8 cellular contexts compared by ENCODE assay signal in genomic region chr17:35242158-35242804, GRCh38. TPM values are rescaled to one million over a fixed set of nuclear protein-coding genes. Genes with fewer than 3 reads are reported as not detected.
DNase-seq lines count a peak whose midpoint lies in the region; ATAC-seq and TF ChIP-seq lines count a peak whose summit lies in the region.

No MANE protein-coding gene starts in this region.

- H3K27ac Mint-ChIP-seq in CD8-positive, alpha-beta memory T cell, result peak overlapping the region; percentile 96 to 100 (median 98)

- H3K4me1 Mint-ChIP-seq in CD8-positive, alpha-beta memory T cell, result peaks cover 64 to 70% (median 68%) of the 10 kb centered on the region in 3 donors

- peaks cover 33% of the 10 kb centered on the region for H3K4me1 ChIP-seq in CD8-positive, alpha-beta memory T cell (ENCODE audit: insufficient read depth, low read length)
- H3K4me1 ChIP-seq in HUES6 (ENCODE audit: control insufficient read depth, insufficient read depth, low read length), result peaks cover 22% of the 10 kb centered on the region
- peaks cover 27% of the 10 kb centered on the region for H3K4me1 ChIP-seq in Panc1 (ENCODE audit: control insufficient read depth, insufficient read depth, low read length)
- peaks cover 7% of the 10 kb centered on the region for H3K4me1 ChIP-seq in ovary (ENCODE audit: insufficient read depth)
- peaks cover 0 to 49% (median 22%) of the 10 kb centered on the region in 4 donors for H3K4me1 ChIP-seq in tibial nerve

- H3K4me3 Mint-ChIP-seq in CD8-positive, alpha-beta memory T cell, result peak overlapping the region; percentile 97 to 100 (median 99)

- H3K27ac ChIP-seq in CD8-positive, alpha-beta memory T cell (ENCODE audit: low read depth, low read length), result peak overlapping the region; percentile 96
- H3K27ac ChIP-seq in HUES6 (ENCODE audit: low read depth, low read length) (no peak overlapping the region), Panc1 (ENCODE audit: low read length) (peak overlapping the region; percentile 77), ovary (peak overlapping the region; percentile 40 to 88), tibial nerve (peak overlapping the region; percentile 92 to 96 (median 95))

- TF ChIP-seq EP300 in ovary (IDR thresholded peaks at IDR 0.05), result no peak
- no peak for TF ChIP-seq EP300 in tibial nerve (IDR thresholded peaks at IDR 0.05)

- peak overlapping the region; percentile 50 for H3K9ac ChIP-seq in HUES6 (ENCODE audit: low read length)

- H3K27me3 ChIP-seq in CD8-positive, alpha-beta memory T cell (ENCODE audit: insufficient read depth, low read length, poor library complexity, severe bottlenecking), result no peaks in the 10 kb centered on the region
- H3K27me3 ChIP-seq in HUES6 (ENCODE audit: control insufficient read depth, insufficient read depth, low read length), result no peaks in the 10 kb centered on the region
- H3K27me3 ChIP-seq in Panc1 (ENCODE audit: control insufficient read depth, insufficient read depth, low read length), result peaks cover 4% of the 10 kb centered on the region; the same call in 1 of the 2 replicates
- no peaks in the 10 kb centered on the region for H3K27me3 ChIP-seq in ovary
- H3K27me3 ChIP-seq in tibial nerve, result no peaks in the 10 kb centered on the region

- TSS peak; percentile 93 for BruUV-seq in Panc1 (replicated peaks; lab: Mats Ljungman, UMichigan)

- DNase-seq in CD8-positive, alpha-beta memory T cell, result peak; percentile 76 to 93 (median 89)
- DNase-seq in Panc1 (ENCODE audit: low read depth, low spot score) (no peak), germinal center (ENCODE audit: low spot score) (peak; percentile 85), ovary (peak; percentile 37 to 60 (median 56)), tibial nerve (ENCODE audit: low spot score in 2 of 2) (peak; percentile 18 to 29)
- DNase-seq in activated T-helper 9 cell treated with anti-CD3 and anti-CD28 coated beads, Interleukin-2, amount 50 U/mL, for 16 hours (ENCODE audit: low read depth), result peak; percentile 77

- WGBS in ovary, 3 donors, result 1 to 2% (median 1%) methylated on average over 41 to 43 of the region's 43 CpGs
- 2 to 3% methylated on average over 42 to 43 of the region's 43 CpGs for WGBS in tibial nerve, 2 donors

- TF ChIP-seq CTCF in Panc1 (IDR thresholded peaks at IDR 0.05) (no peak), ovary (IDR thresholded peaks at IDR 0.05) (no peak), tibial nerve (IDR thresholded peaks at IDR 0.05) (peak in 4 of 5 experiments; percentile 10 to 52 (median 41))

- H3K36me3 ChIP-seq in CD8-positive, alpha-beta memory T cell (ENCODE audit: insufficient read depth, low read length), result no peaks in the 10 kb centered on the region
- no peaks in the 10 kb centered on the region for H3K36me3 ChIP-seq in HUES6 (ENCODE audit: control insufficient read depth, insufficient read depth, low read length)
- no peaks in the 10 kb centered on the region for H3K36me3 ChIP-seq in Panc1 (ENCODE audit: control insufficient read depth, insufficient read depth, low read length)
- H3K36me3 ChIP-seq in ovary, result no peaks in the 10 kb centered on the region
- no peaks in the 10 kb centered on the region for H3K36me3 ChIP-seq in tibial nerve

- H3K36me3 Mint-ChIP-seq in CD8-positive, alpha-beta memory T cell, result peaks cover 11 to 57% (median 17%) of the 10 kb centered on the region in 3 donors

- ATAC-seq in GM21360 (IDR thresholded peaks at IDR 0.05; ENCODE audit: unreplicated experiment) (peak; percentile 40), Panc1 (peak; percentile 67)

- intact Hi-C loops in Panc1 (cut with micrococcal nuclease; ENCODE audit: unreplicated experiment) (no loop called here), ovary (cut with DNase I) (no loop called here)

- POLR2A ChIA-PET in CD8-positive, alpha-beta memory T cell (lab: Charles Lee), result interaction anchor here (0.7 to 7.9 kb wide), 13 partner anchors 25 to 567 kb away, joined by 3 to 68 read pairs (median 6); partner anchors contain the start of genes PEX12, SLFN12L and TAF15
- POLR2A ChIA-PET in Panc1 (lab: Charles Lee), result interaction anchor here (0.6 kb wide), 1 partner anchor 281 kb away, joined by 5 read pairs; the partner anchor contains the start of gene CCT6B

- in situ Hi-C loops in Panc1 (cut with HindIII; ENCODE audit: low pct_unique_long_range_greater_than_20kb, low sequenced_read_pairs), result no loop called here

- H3K9me3 Mint-ChIP-seq in CD8-positive, alpha-beta memory T cell, result no peaks in the 10 kb centered on the region

- H3K9me3 ChIP-seq in CD8-positive, alpha-beta memory T cell (ENCODE audit: low read length), result no peaks in the 10 kb centered on the region
- H3K9me3 ChIP-seq in HUES6 (ENCODE audit: control insufficient read depth, insufficient read depth, low read depth, low read length) (no peaks in the 10 kb centered on the region), Panc1 (ENCODE audit: control insufficient read depth, insufficient read depth, low read depth, low read length) (no peaks in the 10 kb centered on the region), ovary (no peaks in the 10 kb centered on the region), tibial nerve (no peaks in the 10 kb centered on the region)

- H3K27me3 Mint-ChIP-seq in CD8-positive, alpha-beta memory T cell, result peaks cover 0 to 8% of the 10 kb centered on the region in 2 donors

- CTCF ChIA-PET in CD8-positive, alpha-beta memory T cell (lab: Charles Lee), result interaction anchor here (0.9 to 3.5 kb wide), 15 partner anchors 10 to 297 kb away, joined by 3 to 27 read pairs (median 4); no protein-coding TSS in a partner anchor
- CTCF ChIA-PET in Panc1 (lab: Charles Lee), result no interaction called here

- TF ChIP-seq POLR2A in ovary (IDR thresholded peaks at IDR 0.05) (no peak), tibial nerve (IDR thresholded peaks at IDR 0.05) (no peak)

- H3K4me3 ChIP-seq in CD8-positive, alpha-beta memory T cell (ENCODE audit: low read length), result peak overlapping the region; percentile 99
- H3K4me3 ChIP-seq in HUES6 (ENCODE audit: low read depth, low read length) (peak overlapping the region; percentile 73), Panc1 (ENCODE audit: low read depth in 2 of 2, low read length in 2 of 2) (peak overlapping the region; percentile 72 to 96), ovary (peak overlapping the region; percentile 53), tibial nerve (peak overlapping the region; percentile 77 to 87 (median 81))

RNA-seq across cellular contexts. Expression of gene SLFN5, which starts 0.6 kb away (rescaled TPM):
- total RNA-seq in CD8-positive, alpha-beta memory T cell, result 10 to 100 TPM; 28.6 to 30.2 TPM
- 158 TPM for polyA plus RNA-seq in CD8-positive, alpha-beta memory T cell
- total RNA-seq in Panc1 (2021; ENCODE audit: unreplicated experiment) (5.4 TPM), ovary (10 to 100 TPM in 6 of 7 donors, 1 to 10 TPM in 1; 8.7 to 22.7 (median 17.9) TPM), tibial nerve (10 to 100 TPM; 21.2 to 22.4 (median 21.6) TPM)
- 2.4 TPM for polyA plus RNA-seq in Panc1 (2012; ENCODE audit: insufficient read length)
- 10 to 100 TPM in 1 of 2 donors, 1 to 10 TPM in 1; 4.5 to 19.7 TPM for polyA plus RNA-seq in ovary

RNA-seq across cellular contexts. Expression of gene SLC35G3, which starts 48.1 kb away (rescaled TPM):
- not detected for total RNA-seq in CD8-positive, alpha-beta memory T cell
- polyA plus RNA-seq in CD8-positive, alpha-beta memory T cell, result not detected
- total RNA-seq in Panc1 (2021; ENCODE audit: unreplicated experiment) (not detected), ovary (not detected), tibial nerve (not detected)
- not detected for polyA plus RNA-seq in Panc1 (2012; ENCODE audit: insufficient read length)
- polyA plus RNA-seq in ovary, result not detected

Comparison
In these comparisons a context has a peak if more than half of its experiments do, and no peak if none do; other contexts are left out.
1. CTCF ChIP-seq: peak in tibial nerve (4 of 5); none in Panc1 (single experiment) and ovary (0 of 3).
2. Peak in every context shown above with its lines, with median percentiles within 50 percentile points of each other: H3K4me3 ChIP-seq.